In the genomic region with DNA sequence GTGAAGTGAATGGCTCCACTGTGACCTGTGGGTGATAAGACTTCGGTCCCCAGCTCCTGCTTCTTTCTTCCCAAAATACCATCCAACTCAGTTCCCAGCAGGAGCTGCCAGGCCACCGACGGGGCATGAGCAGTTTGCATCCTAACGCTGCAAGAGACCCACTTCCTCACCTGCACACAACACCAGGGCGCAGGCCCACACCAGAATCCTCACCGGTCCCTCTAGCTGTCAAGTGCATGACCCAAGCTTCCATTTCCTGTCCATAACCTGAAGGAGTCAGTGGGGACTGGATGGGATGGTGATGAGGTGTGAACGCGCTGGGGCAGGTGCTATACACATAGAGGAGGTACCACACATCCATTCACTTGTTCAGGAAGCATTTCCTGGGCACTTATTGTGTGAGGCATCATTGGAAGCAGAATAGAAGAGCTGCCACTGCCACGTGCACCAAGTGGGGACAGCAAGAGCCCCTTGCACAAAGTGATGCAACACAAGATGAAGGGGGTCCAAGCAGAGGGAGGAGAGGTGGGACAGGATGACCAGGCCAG, we compare ENCODE assay signal across 22 cellular contexts.
A peak's percentile ranks its signal among the peaks of the same experiment; 100 is the strongest.
DNase-seq lines count a peak whose midpoint lies in the region; ATAC-seq and TF ChIP-seq lines count a peak whose summit lies in the region.
"Had no signal": no experiment of that assay in that cellular context is flagged by ENCODE, and none has a peak within 500 bp of the region (broad histone marks: within the 10 kb centered on the region; RNA-seq: fewer than 3 reads in every experiment).

No MANE protein-coding gene starts in this region.

- POLR2A ChIA-PET in IMR-90 (lab: Charles Lee; ENCODE audit: unreplicated experiment): no interaction called here

- no peak overlapping the region for H2BK15ac ChIP-seq in IMR-90 (ENCODE audit: low read depth, low read length)

- no peak for TF ChIP-seq POLR2A in IMR-90 (IDR thresholded peaks at IDR 0.05; ENCODE audit: low read depth, low read length)

- no peak overlapping the region for H2BK20ac ChIP-seq in IMR-90 (ENCODE audit: low read depth, low read length)

- no peak for TF ChIP-seq RAD21 in IMR-90 (IDR thresholded peaks at IDR 0.05; ENCODE audit: low read length)

- no peak for DNase-seq in IMR-90
- peak; percentile 26 for DNase-seq in ecto neural progenitor cell (ENCODE audit: low spot score)
- DNase-seq in mesenteric fat pad (ENCODE audit: low spot score): peak; percentile 78
- peak; percentile 52 for DNase-seq in posterior vena cava (ENCODE audit: low spot score)
- DNase-seq in activated CD4-positive, alpha-beta T cell treated with anti-CD3 and anti-CD28 coated beads, Interleukin-2, amount 50 U/mL, for 1 hour: no peak
- DNase-seq in HuH-7.5 (ENCODE audit: low spot score): no peak
- no peak for DNase-seq in NCI-H510A treated with DMSO at 0.1 percent for 48 hours (lab: John Stamatoyannopoulos, UW)
- DNase-seq: C1 segment of cervical spinal cord; CD4-positive, alpha-beta memory T cell; COR-L47; DMS53; H9; KG1; NCI-H1048; NCI-H1417; NCI-H1694; NCI-H2029 treated with DMSO at 0.1 percent for 48 hours; NCI-H446 treated with DMSO at 0.1 percent for 48 hours; NCI-H526 treated with DMSO at 0.1 percent for 48 hours; SHP77 had no signal

- H3K4me1 ChIP-seq in IMR-90 (ENCODE audit: control insufficient read depth, insufficient read depth, low read length): no peaks in the 10 kb centered on the region

- no peak overlapping the region for H3K23ac ChIP-seq in IMR-90 (ENCODE audit: low read depth, low read length)

- H3K18ac ChIP-seq in IMR-90 (ENCODE audit: low read depth, low read length): no peak overlapping the region

- no peak overlapping the region for H3K9ac ChIP-seq in IMR-90 (ENCODE audit: low read depth, low read length)

- H3K27me3 ChIP-seq in IMR-90 (ENCODE audit: control insufficient read depth, insufficient read depth, low read length): no peaks in the 10 kb centered on the region

- dilution Hi-C loops in IMR-90 (cut with HindIII; ENCODE audit: low sequenced_read_pairs, unreplicated experiment): no loop called here

- TF ChIP-seq CTCF in IMR-90 (conservative IDR thresholded peaks at IDR 0.05; ENCODE audit: low read depth, low read length): no peak

- no peak overlapping the region for H4K91ac ChIP-seq in IMR-90 (ENCODE audit: insufficient read depth, low read depth, low read length)

- H4K8ac ChIP-seq in IMR-90 (ENCODE audit: low read depth in 2 of 2, low read length in 2 of 2): no peak overlapping the region

- in situ Hi-C loops in IMR-90 (cut with MboI; ENCODE audit: low sequenced_read_pairs): no loop called here

- peaks cover 42% of the 10 kb centered on the region for H3K9me3 ChIP-seq in IMR-90 (ENCODE audit: control insufficient read depth, insufficient read depth, low read length)

- no TSS peak for BruUV-seq in IMR-90 (replicated peaks; lab: Mats Ljungman, UMichigan)

- H2AFZ ChIP-seq in IMR-90 (replicated peaks; ENCODE audit: low read length, poor library complexity): peak overlapping the region; percentile 43

- H4K5ac ChIP-seq in IMR-90 (ENCODE audit: low read depth, low read length): no peak overlapping the region

- no peak overlapping the region for H3K14ac ChIP-seq in IMR-90 (replicated peaks; ENCODE audit: low read depth, low read length)

- H2AK5ac ChIP-seq in IMR-90 (ENCODE audit: low read depth, low read length): no peak overlapping the region

- intact Hi-C loops in IMR-90 (cut with micrococcal nuclease): no loop called here
- intact Hi-C loops in posterior vena cava (cut with DNase I): no loop called here

- no peak overlapping the region for H2AK9ac ChIP-seq in IMR-90 (replicated peaks; ENCODE audit: low read depth, low read length, poor library complexity)

- H3K4ac ChIP-seq in IMR-90 (ENCODE audit: low read depth, low read length): no peak overlapping the region

- H3K56ac ChIP-seq in IMR-90 (ENCODE audit: extremely low read depth, insufficient read depth, low read length): no peak overlapping the region

- CTCF ChIA-PET in IMR-90 (lab: Yijun Ruan, JAX): no interaction called here

- H2BK120ac ChIP-seq in IMR-90 (ENCODE audit: low read depth, low read length): no peak overlapping the region

- H3K79me1 ChIP-seq in IMR-90 (ENCODE audit: low read depth in 1 of 2, low read length in 2 of 2): no peaks in the 10 kb centered on the region

- H3K4me3 ChIP-seq in IMR-90 (ENCODE audit: insufficient read depth, low read depth, low read length): no peak overlapping the region

- ATAC-seq in IMR-90 (ENCODE audit: low read depth): no peak
- ATAC-seq: Panc1 had no signal

- H3K9me1 ChIP-seq in IMR-90 (ENCODE audit: insufficient read depth, low read length): no peaks in the 10 kb centered on the region

- no peak overlapping the region for H3K27ac ChIP-seq in IMR-90 (ENCODE audit: insufficient read depth, low read length)
- H3K27ac ChIP-seq: RWPE1 had no signal

- no peaks in the 10 kb centered on the region for H4K20me1 ChIP-seq in IMR-90 (ENCODE audit: insufficient read depth, low read length)

- H2BK5ac ChIP-seq in IMR-90 (ENCODE audit: low read depth, low read length, poor library complexity, severe bottlenecking): no peak overlapping the region

- 40% methylated on average over 1 of the region's 9 CpGs; no CpG with 5 or more reads in 1 of the 2 experiments for WGBS in IMR-90 (ENCODE audit: extremely low coverage in 2 of 2, insufficient read length in 1 of 2), 2 experiments

- no peak overlapping the region for H3K4me2 ChIP-seq in IMR-90 (ENCODE audit: low read depth, low read length)

- no peaks in the 10 kb centered on the region for H3K36me3 ChIP-seq in IMR-90 (ENCODE audit: control insufficient read depth, insufficient read depth, low read length)

TF ChIP-seq in IMR-90, 13 proteins besides CTCF, POLR2A, EP300 and RAD21:
- TF ChIP-seq CHD1 (IDR thresholded peaks at IDR 0.05; ENCODE audit: low read depth, low read length) (no peak), NFE2L2 (IDR thresholded peaks at IDR 0.05; ENCODE audit: low read depth, low read length) (no peak), SMC3 (IDR thresholded peaks at IDR 0.05; ENCODE audit: low read depth, low read length) (no peak)
- TF ChIP-seq, protein P1, sequence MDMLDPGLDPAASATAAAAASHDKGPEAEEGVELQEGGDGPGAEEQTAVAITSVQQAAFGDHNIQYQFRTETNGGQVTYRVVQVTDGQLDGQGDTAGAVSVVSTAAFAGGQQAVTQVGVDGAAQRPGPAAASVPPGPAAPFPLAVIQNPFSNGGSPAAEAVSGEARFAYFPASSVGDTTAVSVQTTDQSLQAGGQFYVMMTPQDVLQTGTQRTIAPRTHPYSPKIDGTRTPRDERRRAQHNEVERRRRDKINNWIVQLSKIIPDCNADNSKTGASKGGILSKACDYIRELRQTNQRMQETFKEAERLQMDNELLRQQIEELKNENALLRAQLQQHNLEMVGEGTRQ (IDR thresholded peaks at IDR 0.05; ENCODE audit: low read depth, low read length): no peak
- TF ChIP-seq, protein P2, sequence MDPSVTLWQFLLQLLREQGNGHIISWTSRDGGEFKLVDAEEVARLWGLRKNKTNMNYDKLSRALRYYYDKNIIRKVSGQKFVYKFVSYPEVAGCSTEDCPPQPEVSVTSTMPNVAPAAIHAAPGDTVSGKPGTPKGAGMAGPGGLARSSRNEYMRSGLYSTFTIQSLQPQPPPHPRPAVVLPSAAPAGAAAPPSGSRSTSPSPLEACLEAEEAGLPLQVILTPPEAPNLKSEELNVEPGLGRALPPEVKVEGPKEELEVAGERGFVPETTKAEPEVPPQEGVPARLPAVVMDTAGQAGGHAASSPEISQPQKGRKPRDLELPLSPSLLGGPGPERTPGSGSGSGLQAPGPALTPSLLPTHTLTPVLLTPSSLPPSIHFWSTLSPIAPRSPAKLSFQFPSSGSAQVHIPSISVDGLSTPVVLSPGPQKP (IDR thresholded peaks at IDR 0.05; ENCODE audit: borderline replicate concordance, low read depth, low read length): no peak

Comparison
In these comparisons a context has a peak if more than half of its experiments do, and no peak if none do; other contexts are left out.
1. DNase-seq: peak in ecto neural progenitor cell (single experiment), mesenteric fat pad (single experiment) and posterior vena cava (single experiment); none in IMR-90 (single experiment), activated CD4-positive, alpha-beta T cell treated with anti-CD3 and anti-CD28 coated beads, Interleukin-2, amount 50 U/mL, for 1 hour (single experiment), HuH-7.5 (single experiment) and NCI-H510A treated with DMSO at 0.1 percent for 48 hours (single experiment).